18 cellular contexts compared by ENCODE assay signal in the genomic region with DNA sequence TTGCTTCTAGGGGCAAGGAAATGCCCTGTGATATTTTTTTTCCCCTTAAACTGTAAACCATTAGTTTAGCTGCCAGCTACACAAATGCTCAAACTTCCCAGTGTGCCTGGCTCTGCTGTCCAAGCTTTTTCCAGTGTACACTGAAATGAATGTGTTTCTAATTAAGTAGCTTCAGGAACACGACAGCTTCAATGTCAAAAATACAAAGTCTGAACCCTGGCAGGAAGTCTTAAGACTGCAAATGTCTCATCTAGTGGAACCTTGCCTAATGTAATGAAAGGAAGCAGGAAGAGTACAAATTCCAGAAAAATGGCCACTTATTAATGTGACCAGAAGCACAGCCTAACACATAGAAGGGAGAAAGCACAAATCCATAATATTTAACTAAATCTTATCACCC.
DNase-seq lines count a peak whose midpoint lies in the region; ATAC-seq and TF ChIP-seq lines count a peak whose summit lies in the region.
"Had no signal": no experiment of that assay in that cellular context is flagged by ENCODE, and none has a peak within 500 bp of the region (broad histone marks: within the 10 kb centered on the region; RNA-seq: fewer than 3 reads in every experiment).

No MANE protein-coding gene starts in this region.

- peaks cover 70% of the 10 kb centered on the region for H3K4me1 Mint-ChIP-seq in brain
- H3K4me1 Mint-ChIP-seq in effector memory CD8-positive, alpha-beta T cell (ENCODE audit: low read depth in 2 of 2), result peaks cover 0 to 4% of the 10 kb centered on the region in 2 donors
- H3K4me1 Mint-ChIP-seq: T-cell had no signal

- POLR2A ChIA-PET in AG04449 (lab: Yijun Ruan, JAX), result no interaction called here

- CTCF ChIA-PET in AG04449 (lab: Yijun Ruan, JAX), result no interaction called here

- H3K4me1 ChIP-seq in ascending aorta, result no peaks in the 10 kb centered on the region

- no peaks in the 10 kb centered on the region for H3K27me3 Mint-ChIP-seq in brain
- H3K27me3 Mint-ChIP-seq in effector memory CD8-positive, alpha-beta T cell, result no peaks in the 10 kb centered on the region
- H3K27me3 Mint-ChIP-seq: activated CD4-positive, alpha-beta T cell treated with anti-CD3 and anti-CD28 coated beads, Interleukin-2, amount 10 ng/mL, durations not matched to agents 7 days and 5 days; T-cell had no signal

- no peaks in the 10 kb centered on the region for H3K27me3 ChIP-seq in ascending aorta
- H3K27me3 ChIP-seq: suprapubic skin had no signal

- H3K27ac ChIP-seq in ascending aorta, result no peak overlapping the region
- H3K27ac ChIP-seq: suprapubic skin had no signal

- H3K9me3 Mint-ChIP-seq in brain, result no peaks in the 10 kb centered on the region
- no peaks in the 10 kb centered on the region for H3K9me3 Mint-ChIP-seq in effector memory CD8-positive, alpha-beta T cell
- H3K9me3 Mint-ChIP-seq: activated CD4-positive, alpha-beta T cell treated with anti-CD3 and anti-CD28 coated beads, Interleukin-2, amount 10 ng/mL, durations not matched to agents 7 days and 5 days; T-cell had no signal

- no peak for ATAC-seq in effector memory CD8-positive, alpha-beta T cell (replicated peaks)
- no peak for ATAC-seq in HG02885 (IDR thresholded peaks at IDR 0.05; ENCODE audit: poor library complexity, unreplicated experiment)
- ATAC-seq: left colon, T-cell had no signal

- peaks cover 0 to 3% of the 10 kb centered on the region in 2 donors for H3K36me3 ChIP-seq in ascending aorta
- H3K36me3 ChIP-seq: suprapubic skin had no signal

- H3K4me3 ChIP-seq in AG04449 (ENCODE audit: low read depth, low read length) (no peak overlapping the region), foreskin fibroblast (ENCODE audit: low read depth in 1 of 2, low read length in 2 of 2) (no peak overlapping the region), ascending aorta (no peak overlapping the region)
- H3K4me3 ChIP-seq: suprapubic skin had no signal

- peak overlapping the region in 4 of 5 experiments; percentile 26 to 73 (median 47) for H3K27ac Mint-ChIP-seq in brain
- H3K27ac Mint-ChIP-seq in effector memory CD8-positive, alpha-beta T cell, result no peak overlapping the region
- H3K27ac Mint-ChIP-seq: activated CD4-positive, alpha-beta T cell treated with anti-CD3 and anti-CD28 coated beads, Interleukin-2, amount 10 ng/mL, durations not matched to agents 7 days and 5 days; T-cell had no signal

- DNase-seq in AG04449 (ENCODE audit: low read depth, low spot score), result peak; percentile 14
- DNase-seq in GM04503 (ENCODE audit: low read depth), result peak; percentile 25
- DNase-seq in foreskin fibroblast, result peak; percentile 62 to 81
- DNase-seq in effector memory CD8-positive, alpha-beta T cell, result no peak
- DNase-seq in ascending aorta (ENCODE audit: low spot score in 2 of 2), result no peak
- no peak for DNase-seq in activated CD4-positive, alpha-beta T cell treated with anti-CD3 and anti-CD28 coated beads, Interleukin-2, amount 50 U/mL, for 48 hours
- DNase-seq: ACHN; activated CD4-positive, alpha-beta T cell treated with anti-CD3 and anti-CD28 coated beads, Interleukin-2, amount 10 ng/mL, durations not matched to agents 7 days and 5 days; DMS79 treated with DMSO at 0.1 percent for 48 hours; left colon; NCI-H1105; NCI-H524; stimulated activated CD4-positive, alpha-beta T cell treated with anti-CD3 and anti-CD28 coated beads, Interleukin-12 subunit alpha, Interleukin-12 subunit beta, amount 100 ng/mL, for 4 hours; stimulated activated CD8-positive, alpha-beta memory T cell treated with anti-CD3 and anti-CD28 coated beads, Interleukin-4, amount 100 ng/mL, for 48 hours; T-cell had no signal

- intact Hi-C loops in ascending aorta (cut with DNase I), result no loop called here

- H3K4me3 Mint-ChIP-seq in brain, result no peak overlapping the region
- no peak overlapping the region for H3K4me3 Mint-ChIP-seq in effector memory CD8-positive, alpha-beta T cell
- H3K4me3 Mint-ChIP-seq: activated CD4-positive, alpha-beta T cell treated with anti-CD3 and anti-CD28 coated beads, Interleukin-2, amount 10 ng/mL, durations not matched to agents 7 days and 5 days; T-cell had no signal

- TF ChIP-seq CTCF in AG04449 (IDR thresholded peaks at IDR 0.05; ENCODE audit: insufficient read depth, low read length, missing control alignments) (no peak), brain (conservative IDR thresholded peaks at IDR 0.05) (no peak), foreskin fibroblast (IDR thresholded peaks at IDR 0.05; ENCODE audit: low read depth, low read length) (no peak), ascending aorta (IDR thresholded peaks at IDR 0.05) (no peak)

- H3K36me3 Mint-ChIP-seq in brain, result no peaks in the 10 kb centered on the region
- no peaks in the 10 kb centered on the region for H3K36me3 Mint-ChIP-seq in effector memory CD8-positive, alpha-beta T cell (ENCODE audit: insufficient read depth)

- no peaks in the 10 kb centered on the region for H3K9me3 ChIP-seq in ascending aorta
- H3K9me3 ChIP-seq: suprapubic skin had no signal

Comparison
In these comparisons a context has a peak if more than half of its experiments do, and no peak if none do; other contexts are left out.
1. DNase-seq: peak in AG04449 (single experiment), GM04503 (single experiment) and foreskin fibroblast (2 of 2); none in effector memory CD8-positive, alpha-beta T cell (0 of 3), ascending aorta (0 of 2) and activated CD4-positive, alpha-beta T cell treated with anti-CD3 and anti-CD28 coated beads, Interleukin-2, amount 50 U/mL, for 48 hours (0 of 2).
2. H3K27ac Mint-ChIP-seq: peak in brain (4 of 5); none in effector memory CD8-positive, alpha-beta T cell (0 of 2).